In genomic region chr13:29104461-29104860, GRCh38 we compare ENCODE assay signal across 36 cellular contexts.
"Had no signal": no experiment of that assay in that cellular context is flagged by ENCODE, and none has a peak within 500 bp of the region (broad histone marks: within the 10 kb centered on the region; RNA-seq: fewer than 3 reads in every experiment).

No MANE protein-coding gene starts in this region.

- H3K9me3 ChIP-seq: MG63 had no signal

- H3K9ac ChIP-seq: KMS-11 had no signal

- H3K4me3 ChIP-seq: MG63 had no signal

- H3K27ac ChIP-seq: KMS-11 had no signal

- DNase-seq: Karpas-422, Kasumi-1, KG1, MG63, MM.1S, MV-4-11, NCI-H1048, NCI-H1092, NCI-H1092 treated with DMSO at 0.1 percent for 48 hours, NCI-H1105, NCI-H1105 treated with DMSO at 0.1 percent for 48 hours, NCI-H1417, NCI-H1417 treated with DMSO at 0.1 percent for 48 hours, NCI-H1436, NCI-H1436 treated with DMSO at 0.1 percent for 48 hours, NCI-H146, NCI-H1694, NCI-H1694 treated with DMSO at 0.1 percent for 48 hours, NCI-H187, NCI-H187 treated with DMSO at 0.1 percent for 48 hours, NCI-H1930, NCI-H2029, NCI-H2029 treated with DMSO at 0.1 percent for 48 hours, NCI-H2081, NCI-H2081 treated with DMSO at 0.1 percent for 48 hours, NCI-H2107, NCI-H2171, NCI-H2171 treated with DMSO at 0.1 percent for 48 hours, NCI-H2227 treated with DMSO at 0.1 percent for 48 hours, NCI-H226, NCI-H345, NCI-H446, NCI-H446 treated with DMSO at 0.1 percent for 48 hours, NCI-H510A, NCI-H510A treated with DMSO at 0.1 percent for 48 hours had no signal

- H3K4me2 ChIP-seq: KMS-11 had no signal

- H3K36me3 ChIP-seq: MG63 had no signal
